13 cellular contexts compared by ENCODE assay signal in the genomic region with DNA sequence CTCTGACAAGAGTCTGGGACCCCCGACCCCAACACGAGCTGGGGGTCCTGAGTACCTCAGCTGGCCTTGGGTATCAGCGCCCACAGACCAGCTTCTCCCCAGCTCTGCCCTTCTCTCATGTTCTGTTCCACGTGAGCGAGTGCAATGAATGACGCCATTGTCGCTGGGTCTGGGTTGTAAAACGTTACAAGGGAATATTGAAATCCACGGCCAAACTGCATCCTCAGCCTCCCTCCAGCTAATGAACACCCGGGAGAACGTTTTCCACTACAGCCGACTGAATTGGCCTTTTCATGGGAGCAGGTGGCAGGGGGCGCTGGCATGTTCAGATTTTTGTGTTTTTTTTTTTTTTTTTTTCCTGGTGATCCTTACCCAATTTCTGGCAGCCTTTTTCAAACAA.
"Had no signal": no experiment of that assay in that cellular context is flagged by ENCODE, and none has a peak within 500 bp of the region (broad histone marks: within the 10 kb centered on the region; RNA-seq: fewer than 3 reads in every experiment).

No MANE protein-coding gene starts in this region.

- ATAC-seq: activated CD4-positive, CD25-positive, alpha-beta regulatory T cell treated with anti-CD3 and anti-CD28 coated beads, Interleukin-2, amount 50 U/mL, for 24 hours; foreskin keratinocyte; mucosa of descending colon; natural killer cell had no signal

- DNase-seq: activated effector memory CD4-positive, alpha-beta T cell treated with Interleukin-2 at 50 U/mL for 16 hours; activated T-cell treated with anti-CD3 and anti-CD28 coated beads, Interleukin-2, amount 50 U/mL, for 24 hours; amniotic stem cell; foreskin keratinocyte; lower lobe of right lung; mucosa of descending colon; natural killer cell; stimulated activated CD4-positive, alpha-beta T cell treated with anti-CD3 and anti-CD28 coated beads, Interleukin-15, amount 100 ng/mL, for 24 hours; stimulated activated CD4-positive, alpha-beta T cell treated with anti-CD3 and anti-CD28 coated beads, Interleukin-4, amount 100 ng/mL, for 24 hours; stomach; SW 1271 had no signal

- H3K27ac ChIP-seq: foreskin keratinocyte, lower lobe of right lung, stomach, thyroid gland had no signal
